Comparison of ENCODE assay signal across 8 cellular contexts in genomic region chr12:15532364-15532977, GRCh38.
DNase-seq lines count a peak whose midpoint lies in the region; ATAC-seq and TF ChIP-seq lines count a peak whose summit lies in the region.

No MANE protein-coding gene starts in this region.

- ATAC-seq in GM19035 (IDR thresholded peaks at IDR 0.05; ENCODE audit: unreplicated experiment) (peak; percentile 85), HG03280 (IDR thresholded peaks at IDR 0.05; ENCODE audit: unreplicated experiment) (peak; percentile 51), Panc1 (no peak), GM19328 (IDR thresholded peaks at IDR 0.05; ENCODE audit: unreplicated experiment) (no peak)

- peak; percentile 48 for TF ChIP-seq CTCF in Panc1 (IDR thresholded peaks at IDR 0.05)

- peaks cover 8 to 14% (median 11%) of the 10 kb centered on the region in 4 donors for H3K4me1 Mint-ChIP-seq in CD4-positive, alpha-beta memory T cell
- peaks cover 13% of the 10 kb centered on the region for H3K4me1 Mint-ChIP-seq in activated naive CD8-positive, alpha-beta T cell (ENCODE audit: low read depth)

- H3K27me3 ChIP-seq in CD4-positive, alpha-beta memory T cell (ENCODE audit: insufficient read depth, low read length) = no peaks in the 10 kb centered on the region
- H3K27me3 ChIP-seq in Panc1 (ENCODE audit: control insufficient read depth, insufficient read depth, low read length) = no peaks in the 10 kb centered on the region

- no peaks in the 10 kb centered on the region for H3K36me3 ChIP-seq in CD4-positive, alpha-beta memory T cell (ENCODE audit: insufficient read depth, low read length)
- no peaks in the 10 kb centered on the region for H3K36me3 ChIP-seq in Panc1 (ENCODE audit: control insufficient read depth, insufficient read depth, low read length)

- H3K27ac Mint-ChIP-seq in CD4-positive, alpha-beta memory T cell = peak overlapping the region in 3 of 7 donors; percentile 39 to 74 (median 60)
- H3K27ac Mint-ChIP-seq in activated naive CD8-positive, alpha-beta T cell = peak overlapping the region; percentile 46

- H3K9me3 ChIP-seq in CD4-positive, alpha-beta memory T cell (ENCODE audit: control insufficient read depth in 1 of 2, low read length in 2 of 2) = no peaks in the 10 kb centered on the region
- H3K9me3 ChIP-seq in Panc1 (ENCODE audit: control insufficient read depth, insufficient read depth, low read depth, low read length) = no peaks in the 10 kb centered on the region

- CTCF ChIA-PET in CD4-positive, alpha-beta memory T cell (lab: Charles Lee; ENCODE audit: partially characterized antibody) = interaction anchor here (0.6 to 6.8 kb wide), 31 partner anchors 8 to 729 kb away, joined by 3 to 394 read pairs (median 5); partner anchors contain the start of genes C12orf60, EPS8 and WBP11
- CTCF ChIA-PET in Panc1 (lab: Charles Lee) = interaction anchor here (0.6 kb wide), 1 partner anchor 9 kb away, joined by 5 read pairs; no protein-coding TSS in a partner anchor

- peaks cover 2 to 11% of the 10 kb centered on the region in 2 donors for H3K36me3 Mint-ChIP-seq in CD4-positive, alpha-beta memory T cell
- H3K36me3 Mint-ChIP-seq in activated naive CD8-positive, alpha-beta T cell = peaks cover 7% of the 10 kb centered on the region

- POLR2A ChIA-PET in CD4-positive, alpha-beta memory T cell (lab: Charles Lee; ENCODE audit: partially characterized antibody) = interaction anchor here (0.7 to 6.3 kb wide), 10 partner anchors 14 to 58 kb away, joined by 3 to 78 read pairs (median 4); no protein-coding TSS in a partner anchor
- POLR2A ChIA-PET in Panc1 (lab: Charles Lee) = no interaction called here

- no TSS peak for BruUV-seq in Panc1 (replicated peaks; lab: Mats Ljungman, UMichigan)

- peak in 4 of 5 donors; percentile 60 to 67 (median 64) for DNase-seq in CD4-positive, alpha-beta memory T cell
- DNase-seq in Panc1 (ENCODE audit: low read depth, low spot score) (no peak), hepatic stellate cell (ENCODE audit: low spot score) (peak; percentile 43)
- DNase-seq in stimulated activated CD4-positive, alpha-beta T cell treated with anti-CD3 and anti-CD28 coated beads, Interleukin-1b, Interleukin-23, amount 100 ng/mL, for 48 hours = peak; percentile 25

- intact Hi-C loops in CD4-positive, alpha-beta memory T cell (cut with micrococcal nuclease) = loop anchor here (1.0 to 5.0 kb wide), 6 partner anchors 14 to 365 kb away; partner anchors contain the start of gene EPS8
- intact Hi-C loops in Panc1 (cut with micrococcal nuclease; ENCODE audit: unreplicated experiment) = loop anchor here (2.0 kb wide), 2 partner anchors 54 to 324 kb away; no protein-coding TSS in a partner anchor

- no peaks in the 10 kb centered on the region for H3K27me3 Mint-ChIP-seq in CD4-positive, alpha-beta memory T cell
- H3K27me3 Mint-ChIP-seq in activated naive CD8-positive, alpha-beta T cell = no peaks in the 10 kb centered on the region

- in situ Hi-C loops in Panc1 (cut with HindIII; ENCODE audit: low pct_unique_long_range_greater_than_20kb, low sequenced_read_pairs) = no loop called here

- peaks cover 36% of the 10 kb centered on the region for H3K4me1 ChIP-seq in CD4-positive, alpha-beta memory T cell (ENCODE audit: insufficient read depth, low read length)
- H3K4me1 ChIP-seq in Panc1 (ENCODE audit: control insufficient read depth, insufficient read depth, low read length) = no peaks in the 10 kb centered on the region

- H3K4me3 Mint-ChIP-seq in CD4-positive, alpha-beta memory T cell = peak overlapping the region in 3 of 8 donors; percentile 49 to 75 (median 61)
- no peak overlapping the region for H3K4me3 Mint-ChIP-seq in activated naive CD8-positive, alpha-beta T cell

- no peak overlapping the region for H3K4me3 ChIP-seq in CD4-positive, alpha-beta memory T cell (ENCODE audit: low read length in 2 of 2)
- H3K4me3 ChIP-seq in Panc1 (ENCODE audit: low read depth in 2 of 2, low read length in 2 of 2) = no peak overlapping the region

- no peak overlapping the region for H3K27ac ChIP-seq in CD4-positive, alpha-beta memory T cell (ENCODE audit: low read depth, low read length)
- no peak overlapping the region for H3K27ac ChIP-seq in Panc1 (ENCODE audit: low read length)

- peaks cover 0 to 15% (median 9%) of the 10 kb centered on the region in 8 donors for H3K9me3 Mint-ChIP-seq in CD4-positive, alpha-beta memory T cell
- H3K9me3 Mint-ChIP-seq in activated naive CD8-positive, alpha-beta T cell (ENCODE audit: low read depth) = peaks cover 5% of the 10 kb centered on the region

Comparison
In these comparisons a context has a peak if more than half of its experiments do, and no peak if none do; other contexts are left out.
1. ATAC-seq: peak in GM19035 (single experiment) and HG03280 (single experiment); none in Panc1 (single experiment) and GM19328 (single experiment).